In genomic region chr10:1773204-1773603, GRCh38 we compare ENCODE assay signal across 6 cellular contexts. TPM values are rescaled to one million over a fixed set of nuclear protein-coding genes. Genes with fewer than 3 reads are reported as not detected.
"Had no signal": no experiment of that assay in that cellular context is flagged by ENCODE, and none has a peak within 500 bp of the region (broad histone marks: within the 10 kb centered on the region; RNA-seq: fewer than 3 reads in every experiment).

No MANE protein-coding gene starts in this region.

RNA-seq across cellular contexts. Expression of gene ADARB2, which starts 35.9 kb away (rescaled TPM):
- total RNA-seq: activated CD4-positive, alpha-beta T cell treated with anti-CD3 and anti-CD28 coated beads for 36 hours; activated CD8-positive, alpha-beta memory T cell treated with anti-CD3 and anti-CD28 coated beads, Interleukin-2, amount 10 ng/mL, durations not matched to agents 7 days and 5 days; activated naive CD8-positive, alpha-beta T cell treated with anti-CD3 and anti-CD28 coated beads for 36 hours; aorta; cardiac septum; T-helper 2 cell treated with Interferon-gamma antibody and Interleukin-4, amounts not matched to agents 100 ng/mL and 5 ng/mL, for 36 hours had no signal
